In the genomic region with DNA sequence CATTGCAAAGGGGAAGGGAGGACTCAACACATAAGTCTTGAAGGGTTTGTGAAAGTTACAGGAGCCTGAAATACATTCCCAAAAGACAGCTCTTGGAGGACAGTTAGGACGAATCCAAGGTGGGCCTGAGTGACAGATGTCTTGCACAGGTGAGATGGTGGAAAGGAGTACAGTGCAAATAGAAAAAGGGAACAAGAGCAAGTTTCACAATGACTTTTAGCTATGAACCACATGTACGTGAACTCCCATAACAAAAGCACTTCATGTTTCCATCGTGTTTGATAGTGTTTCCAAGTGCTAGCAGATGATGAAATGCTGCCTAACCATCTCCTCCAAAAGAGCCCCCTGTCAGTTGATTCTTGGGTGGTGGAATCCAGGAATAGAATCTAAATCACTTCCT, we compare ENCODE assay signal across 13 cellular contexts.
DNase-seq lines count a peak whose midpoint lies in the region; ATAC-seq, FAIRE-seq and TF ChIP-seq lines count a peak whose summit lies in the region.
"Had no signal": no experiment of that assay in that cellular context is flagged by ENCODE, and none has a peak within 500 bp of the region (broad histone marks: within the 10 kb centered on the region; RNA-seq: fewer than 3 reads in every experiment).

No MANE protein-coding gene starts in this region.

- no peak for TF ChIP-seq POLR2A in NB4 (IDR thresholded peaks at IDR 0.05; ENCODE audit: extremely low read depth, insufficient read length)
- TF ChIP-seq POLR2A in erythroblast (IDR thresholded peaks at IDR 0.05; ENCODE audit: low read length) = no peak

- peaks cover 3% of the 10 kb centered on the region for H3K9me3 Mint-ChIP-seq in activated T-cell treated with anti-CD3 and anti-CD28 coated beads, Interleukin-2, amount 50 U/mL, for 24 hours
- H3K9me3 Mint-ChIP-seq in stimulated activated naive CD8-positive, alpha-beta T cell treated with anti-CD3 and anti-CD28 coated beads, Interleukin-15, Interleukin-2, amounts not matched to agents 100 ng/mL and 50 ng/mL, for 24 hours = peaks cover 6% of the 10 kb centered on the region
- no peaks in the 10 kb centered on the region for H3K9me3 Mint-ChIP-seq in T-helper 2 cell treated with Interferon-gamma antibody and Interleukin-4, amounts not matched to agents 5 μg/mL and 100 μg/mL, for 36 hours
- H3K9me3 Mint-ChIP-seq: dendritic cell treated with granulocyte-macrophage colony-stimulating factor and Interleukin-4, amounts not matched to agents 40 ng/mL and 50 ng/mL, for 4 days had no signal

- H3K4me1 Mint-ChIP-seq in activated T-cell treated with anti-CD3 and anti-CD28 coated beads, Interleukin-2, amount 50 U/mL, for 24 hours (ENCODE audit: low read depth) = peaks cover 90% of the 10 kb centered on the region
- peaks cover 90% of the 10 kb centered on the region for H3K4me1 Mint-ChIP-seq in stimulated activated naive CD8-positive, alpha-beta T cell treated with anti-CD3 and anti-CD28 coated beads, Interleukin-15, Interleukin-2, amounts not matched to agents 100 ng/mL and 50 ng/mL, for 24 hours (ENCODE audit: low read depth)
- H3K4me1 Mint-ChIP-seq in T-helper 2 cell treated with Interferon-gamma antibody and Interleukin-4, amounts not matched to agents 5 μg/mL and 100 μg/mL, for 36 hours (ENCODE audit: low read depth) = peaks cover 62% of the 10 kb centered on the region

- H3K4me3 ChIP-seq in NB4 (ENCODE audit: low read depth, low read length) = no peak overlapping the region
- H3K4me3 ChIP-seq: vagina had no signal

- peak; percentile 94 for ATAC-seq in HG02884 (IDR thresholded peaks at IDR 0.05; ENCODE audit: unreplicated experiment)

- H3K27ac Mint-ChIP-seq in activated T-cell treated with anti-CD3 and anti-CD28 coated beads, Interleukin-2, amount 50 U/mL, for 24 hours = peak overlapping the region; percentile 67
- peak overlapping the region; percentile 49 for H3K27ac Mint-ChIP-seq in stimulated activated naive CD8-positive, alpha-beta T cell treated with anti-CD3 and anti-CD28 coated beads, Interleukin-15, Interleukin-2, amounts not matched to agents 100 ng/mL and 50 ng/mL, for 24 hours
- H3K27ac Mint-ChIP-seq in T-helper 2 cell treated with Interferon-gamma antibody and Interleukin-4, amounts not matched to agents 5 μg/mL and 100 μg/mL, for 36 hours = no peak overlapping the region
- H3K27ac Mint-ChIP-seq: dendritic cell treated with granulocyte-macrophage colony-stimulating factor and Interleukin-4, amounts not matched to agents 40 ng/mL and 50 ng/mL, for 4 days had no signal

- H3K36me3 Mint-ChIP-seq in activated T-cell treated with anti-CD3 and anti-CD28 coated beads, Interleukin-2, amount 50 U/mL, for 24 hours (ENCODE audit: low read depth) = peaks cover 66% of the 10 kb centered on the region
- peaks cover 46% of the 10 kb centered on the region for H3K36me3 Mint-ChIP-seq in stimulated activated naive CD8-positive, alpha-beta T cell treated with anti-CD3 and anti-CD28 coated beads, Interleukin-15, Interleukin-2, amounts not matched to agents 100 ng/mL and 50 ng/mL, for 24 hours (ENCODE audit: low read depth)
- peaks cover 35% of the 10 kb centered on the region for H3K36me3 Mint-ChIP-seq in T-helper 2 cell treated with Interferon-gamma antibody and Interleukin-4, amounts not matched to agents 5 μg/mL and 100 μg/mL, for 36 hours (ENCODE audit: low read depth)

- DNase-seq in activated T-cell treated with anti-CD3 and anti-CD28 coated beads, Interleukin-2, amount 50 U/mL, for 24 hours = no peak
- no peak for DNase-seq in activated T-cell treated with anti-CD3 and anti-CD28 coated beads, Interleukin-2, amount 50 U/mL, for 1 hour
- peak; percentile 67 for DNase-seq in NB4 (ENCODE audit: low read depth)
- no peak for DNase-seq in RCC 7860 (ENCODE audit: low spot score)
- no peak for DNase-seq in erythroblast (lab: John Stamatoyannopoulos, UW)
- no peak for DNase-seq in T-helper 2 cell treated with Interferon-gamma antibody and Interleukin-4, amounts not matched to agents 5 μg/mL and 100 μg/mL, for 36 hours (ENCODE audit: low spot score)
- DNase-seq: activated CD4-positive, alpha-beta T cell treated with anti-CD3 and anti-CD28 coated beads, Interleukin-2, amount 50 U/mL, for 4 hours; NCI-H524 treated with DMSO at 0.1 percent for 48 hours had no signal

- FAIRE-seq in RCC 7860 (lab: Jason Lieb, UNC) = no peak
- FAIRE-seq: islet of Langerhans had no signal

- no peak for TF ChIP-seq CTCF in NB4 (IDR thresholded peaks at IDR 0.05; ENCODE audit: low read depth, low read length)

- H3K4me3 Mint-ChIP-seq in activated T-cell treated with anti-CD3 and anti-CD28 coated beads, Interleukin-2, amount 50 U/mL, for 24 hours = no peak overlapping the region
- peak overlapping the region; percentile 27 for H3K4me3 Mint-ChIP-seq in stimulated activated naive CD8-positive, alpha-beta T cell treated with anti-CD3 and anti-CD28 coated beads, Interleukin-15, Interleukin-2, amounts not matched to agents 100 ng/mL and 50 ng/mL, for 24 hours
- H3K4me3 Mint-ChIP-seq in T-helper 2 cell treated with Interferon-gamma antibody and Interleukin-4, amounts not matched to agents 5 μg/mL and 100 μg/mL, for 36 hours = no peak overlapping the region
- H3K4me3 Mint-ChIP-seq: dendritic cell treated with granulocyte-macrophage colony-stimulating factor and Interleukin-4, amounts not matched to agents 40 ng/mL and 50 ng/mL, for 4 days had no signal

- H3K27me3 Mint-ChIP-seq in activated T-cell treated with anti-CD3 and anti-CD28 coated beads, Interleukin-2, amount 50 U/mL, for 24 hours = no peaks in the 10 kb centered on the region
- no peaks in the 10 kb centered on the region for H3K27me3 Mint-ChIP-seq in stimulated activated naive CD8-positive, alpha-beta T cell treated with anti-CD3 and anti-CD28 coated beads, Interleukin-15, Interleukin-2, amounts not matched to agents 100 ng/mL and 50 ng/mL, for 24 hours
- H3K27me3 Mint-ChIP-seq in T-helper 2 cell treated with Interferon-gamma antibody and Interleukin-4, amounts not matched to agents 5 μg/mL and 100 μg/mL, for 36 hours (ENCODE audit: low read depth) = peaks cover 12% of the 10 kb centered on the region
- H3K27me3 Mint-ChIP-seq: dendritic cell treated with granulocyte-macrophage colony-stimulating factor and Interleukin-4, amounts not matched to agents 40 ng/mL and 50 ng/mL, for 4 days had no signal
